7 cellular contexts compared by ENCODE assay signal in the genomic region with DNA sequence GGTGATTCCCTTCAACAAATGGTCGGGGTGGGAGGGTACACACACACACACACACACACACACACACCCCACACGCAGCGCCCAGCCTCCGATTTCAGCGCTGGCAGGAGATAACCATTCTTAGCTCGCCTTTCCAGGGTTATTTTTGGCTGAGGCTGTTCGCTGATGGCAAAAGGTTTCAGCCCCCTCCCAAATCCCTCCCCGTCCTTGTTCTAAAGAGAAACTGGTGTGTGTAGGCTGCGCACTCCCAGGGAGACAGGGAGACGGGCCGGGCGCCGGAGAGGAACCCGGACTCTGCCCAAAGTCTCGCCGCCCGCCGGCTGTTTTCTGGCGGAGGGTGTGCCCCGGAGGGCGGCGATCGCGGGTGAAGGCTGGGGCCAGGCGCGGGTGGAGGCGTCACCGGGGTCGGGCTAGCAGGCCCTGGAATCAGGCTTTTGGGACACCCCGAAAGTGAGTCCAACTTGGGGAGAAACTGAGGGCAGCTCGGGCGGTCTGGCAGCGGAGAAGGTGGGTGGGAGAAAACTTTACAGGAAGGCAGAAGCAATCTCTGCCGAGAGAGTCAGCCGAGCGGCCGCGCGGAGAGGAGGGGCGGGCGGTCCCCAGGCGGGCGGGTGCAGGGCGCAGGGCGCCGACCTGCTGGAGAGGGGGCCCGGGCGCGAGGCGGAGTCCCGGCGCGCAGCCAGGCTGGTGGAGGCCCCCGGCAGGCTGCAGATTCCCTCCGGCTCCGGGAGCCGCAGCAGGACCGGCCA. TPM values are rescaled to one million over a fixed set of nuclear protein-coding genes. Genes with fewer than 3 reads are reported as not detected.
DNase-seq lines count a peak whose midpoint lies in the region; ATAC-seq and TF ChIP-seq lines count a peak whose summit lies in the region.
"Not testable (repeated sequence)": the region's sequence is repeated elsewhere in the genome, so short reads cannot be mapped to it uniquely, and the experiment has no call there.

A gene (plus strand): TSS at position 242 of the 749 bp plus-strand sequence. CDS start 517 bp downstream, outside the sequence.

- not testable (repeated sequence) for H3K27ac ChIP-seq in mesendoderm (ENCODE audit: low read depth, low read length)

- DNase-seq in GM10248 (ENCODE audit: extremely low spot score) (peak; percentile 7), cardiac fibroblast (ENCODE audit: low read depth in 2 of 2) (peak in 1 of 2 donors; percentile 3), cardiac septum (ENCODE audit: low spot score) (peak; percentile 80), sciatic nerve (ENCODE audit: low spot score) (peak; percentile 61)
- peak; percentile 13 for DNase-seq in activated CD4-positive, alpha-beta T cell treated with anti-CD3 and anti-CD28 coated beads for 48 hours
- not testable (repeated sequence) for DNase-seq in mesendoderm

- WGBS in mesendoderm (ENCODE audit: extremely low coverage, insufficient coverage, low lambda C conversion rate): no CpG with 5 or more reads among the region's 58 CpGs

- H3K23ac ChIP-seq in mesendoderm (ENCODE audit: low read length): not testable (repeated sequence)

- H2BK5ac ChIP-seq in mesendoderm (ENCODE audit: low read length): not testable (repeated sequence)

- H3K18ac ChIP-seq in mesendoderm (ENCODE audit: low read length): not testable (repeated sequence)

- H3K56ac ChIP-seq in mesendoderm (ENCODE audit: low read length): peak within 1 kb of the TSS; percentile 25

- CTCF ChIA-PET in GM10248 (lab: Yijun Ruan, JAX): not testable (repeated sequence)

- H4K8ac ChIP-seq in mesendoderm (ENCODE audit: low read depth, low read length): not testable (repeated sequence)

- H3K79me1 ChIP-seq in mesendoderm (ENCODE audit: low read length): not testable (repeated sequence)

- peak; percentile 44 for ATAC-seq in HG02885 (IDR thresholded peaks at IDR 0.05; ENCODE audit: poor library complexity, unreplicated experiment)
- peak; percentile 75 for ATAC-seq in sciatic nerve

- H3K79me2 ChIP-seq in mesendoderm (ENCODE audit: control insufficient read depth, insufficient read depth, low read length): not testable (repeated sequence)

- intact Hi-C loops in cardiac septum (cut with DNase I): loop anchor here (10.0 kb wide), 1 partner anchor 148 kb away; no protein-coding TSS in a partner anchor
- intact Hi-C loops in sciatic nerve (cut with DNase I): not testable (repeated sequence)

- TF ChIP-seq CTCF in GM10248 (IDR thresholded peaks at IDR 0.05; ENCODE audit: control extremely low read depth, extremely low read depth, low read depth, missing control alignments); cardiac fibroblast (IDR thresholded peaks at IDR 0.05; ENCODE audit: low read depth, low read length): not testable (repeated sequence)

- not testable (repeated sequence) for H3K4ac ChIP-seq in mesendoderm (ENCODE audit: low read depth, low read length)

- H3K4me2 ChIP-seq in mesendoderm (ENCODE audit: low read length): not testable (repeated sequence)

- H3K9ac ChIP-seq in mesendoderm (ENCODE audit: low read length): not testable (repeated sequence)

- POLR2A ChIA-PET in GM10248 (lab: Yijun Ruan, JAX): not testable (repeated sequence)

- not testable (repeated sequence) for H4K5ac ChIP-seq in mesendoderm (ENCODE audit: low read length)

- not testable (repeated sequence) for H3K4me1 ChIP-seq in mesendoderm (ENCODE audit: control insufficient read depth, low read depth, low read length)

- H3K4me3 ChIP-seq in cardiac fibroblast (replicated peaks in 1 of 2; ENCODE audit: low read depth in 2 of 2, low read length in 2 of 2): peak within 1 kb of the TSS; percentile 42 to 47
- not testable (repeated sequence) for H3K4me3 ChIP-seq in mesendoderm (ENCODE audit: low read length)

- not testable (repeated sequence) for H3K27me3 ChIP-seq in mesendoderm (ENCODE audit: insufficient read depth, low read length, poor library complexity)

- H2AK5ac ChIP-seq in mesendoderm (ENCODE audit: low read length): not testable (repeated sequence)

- H2BK120ac ChIP-seq in mesendoderm (ENCODE audit: low read depth, low read length): not testable (repeated sequence)

- not testable (repeated sequence) for H2BK15ac ChIP-seq in mesendoderm (replicated peaks; ENCODE audit: low read depth)

- H3K36me3 ChIP-seq in mesendoderm (ENCODE audit: control insufficient read depth, insufficient read depth, low read length): not testable (repeated sequence)

RNA-seq across cellular contexts. Expression of the gene that starts here (rescaled TPM):
- 191 TPM for total RNA-seq in cardiac septum
- polyA plus RNA-seq in mesendoderm (2013, experiment 1 of 2): not detected
- polyA plus RNA-seq in mesendoderm (2013, experiment 2 of 2): not detected
- total RNA-seq in sciatic nerve: 28.4 TPM
